In the genomic region with DNA sequence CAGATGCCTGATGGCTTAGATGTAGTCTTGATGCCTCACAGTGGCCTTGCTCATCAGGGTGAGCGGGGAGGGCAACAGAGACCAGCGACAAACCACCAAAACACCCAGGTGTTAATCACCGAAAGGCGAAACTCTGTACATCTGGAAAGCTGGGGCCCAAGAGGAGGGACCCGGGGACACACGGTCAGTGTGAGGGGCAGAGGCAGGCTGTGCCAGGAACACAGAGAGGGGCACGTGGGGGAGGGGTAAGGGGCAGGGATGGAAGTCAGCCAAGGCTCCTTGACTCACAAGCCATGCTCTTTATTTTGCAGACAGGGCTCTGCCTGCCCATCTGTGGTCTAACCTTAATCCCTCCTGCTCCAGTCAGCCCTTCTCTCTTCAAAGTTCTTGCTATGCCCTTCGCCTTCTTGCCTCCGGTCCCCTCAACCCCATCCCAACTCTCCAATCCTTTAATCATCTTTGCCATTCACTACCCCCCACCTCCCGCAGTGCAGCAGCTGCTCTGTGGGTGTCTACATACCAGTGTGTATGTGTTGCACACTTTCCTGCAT, we compare ENCODE assay signal across 1 cellular context.
TF ChIP-seq lines count a peak whose summit lies in the region.

No MANE protein-coding gene starts in this region.

TF ChIP-seq in K562, 482 proteins besides CTCF, POLR2A, EP300 and RAD21 (continued from another document):
- TF ChIP-seq, protein P1, sequence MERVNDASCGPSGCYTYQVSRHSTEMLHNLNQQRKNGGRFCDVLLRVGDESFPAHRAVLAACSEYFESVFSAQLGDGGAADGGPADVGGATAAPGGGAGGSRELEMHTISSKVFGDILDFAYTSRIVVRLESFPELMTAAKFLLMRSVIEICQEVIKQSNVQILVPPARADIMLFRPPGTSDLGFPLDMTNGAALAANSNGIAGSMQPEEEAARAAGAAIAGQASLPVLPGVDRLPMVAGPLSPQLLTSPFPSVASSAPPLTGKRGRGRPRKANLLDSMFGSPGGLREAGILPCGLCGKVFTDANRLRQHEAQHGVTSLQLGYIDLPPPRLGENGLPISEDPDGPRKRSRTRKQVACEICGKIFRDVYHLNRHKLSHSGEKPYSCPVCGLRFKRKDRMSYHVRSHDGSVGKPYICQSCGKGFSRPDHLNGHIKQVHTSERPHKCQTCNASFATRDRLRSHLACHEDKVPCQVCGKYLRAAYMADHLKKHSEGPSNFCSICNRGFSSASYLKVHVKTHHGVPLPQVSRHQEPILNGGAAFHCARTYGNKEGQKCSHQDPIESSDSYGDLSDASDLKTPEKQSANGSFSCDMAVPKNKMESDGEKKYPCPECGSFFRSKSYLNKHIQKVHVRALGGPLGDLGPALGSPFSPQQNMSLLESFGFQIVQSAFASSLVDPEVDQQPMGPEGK (CRISPR knock-in tag; IDR thresholded peaks at IDR 0.05; ENCODE audit: borderline replicate concordance) = no peak
- no peak for TF ChIP-seq SIN3A (IDR thresholded peaks at IDR 0.05; ENCODE audit: borderline replicate concordance in 2 of 2, control insufficient read depth in 1 of 2, low read depth in 2 of 2, low read length in 2 of 2)
- no peak for TF ChIP-seq SMARCB1 (IDR thresholded peaks at IDR 0.05; ENCODE audit: insufficient read length, low read depth)
- TF ChIP-seq ZNF347 (CRISPR knock-in tag; IDR thresholded peaks at IDR 0.05; ENCODE audit: low read depth) = no peak
- no peak for TF ChIP-seq DACH1 (IDR thresholded peaks at IDR 0.05; ENCODE audit: partially characterized antibody)
- no peak for TF ChIP-seq ADNP (tag; IDR thresholded peaks at IDR 0.05)
- no peak for TF ChIP-seq MAFG (tag; conservative IDR thresholded peaks at IDR 0.05)
- TF ChIP-seq, protein P2, sequence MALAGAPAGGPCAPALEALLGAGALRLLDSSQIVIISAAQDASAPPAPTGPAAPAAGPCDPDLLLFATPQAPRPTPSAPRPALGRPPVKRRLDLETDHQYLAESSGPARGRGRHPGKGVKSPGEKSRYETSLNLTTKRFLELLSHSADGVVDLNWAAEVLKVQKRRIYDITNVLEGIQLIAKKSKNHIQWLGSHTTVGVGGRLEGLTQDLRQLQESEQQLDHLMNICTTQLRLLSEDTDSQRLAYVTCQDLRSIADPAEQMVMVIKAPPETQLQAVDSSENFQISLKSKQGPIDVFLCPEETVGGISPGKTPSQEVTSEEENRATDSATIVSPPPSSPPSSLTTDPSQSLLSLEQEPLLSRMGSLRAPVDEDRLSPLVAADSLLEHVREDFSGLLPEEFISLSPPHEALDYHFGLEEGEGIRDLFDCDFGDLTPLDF (CRISPR knock-in tag; IDR thresholded peaks at IDR 0.05) = no peak
- TF ChIP-seq JUND (IDR thresholded peaks at IDR 0.05; ENCODE audit: borderline replicate concordance, low read depth, low read length) = no peak
- no peak for TF ChIP-seq JUND (tag; IDR thresholded peaks at IDR 0.05; ENCODE audit: borderline replicate concordance, low read depth, low read length)
- TF ChIP-seq YY1 (IDR thresholded peaks at IDR 0.05; ENCODE audit: borderline replicate concordance in 1 of 3, control insufficient read depth in 1 of 3, extremely low read depth in 1 of 3, insufficient read depth in 3 of 3, insufficient read length in 1 of 3, insufficient replicate concordance in 2 of 3, low read depth in 1 of 3, low read length in 2 of 3) = no peak
